Comparison of ENCODE assay signal across 16 cellular contexts in the genomic region with DNA sequence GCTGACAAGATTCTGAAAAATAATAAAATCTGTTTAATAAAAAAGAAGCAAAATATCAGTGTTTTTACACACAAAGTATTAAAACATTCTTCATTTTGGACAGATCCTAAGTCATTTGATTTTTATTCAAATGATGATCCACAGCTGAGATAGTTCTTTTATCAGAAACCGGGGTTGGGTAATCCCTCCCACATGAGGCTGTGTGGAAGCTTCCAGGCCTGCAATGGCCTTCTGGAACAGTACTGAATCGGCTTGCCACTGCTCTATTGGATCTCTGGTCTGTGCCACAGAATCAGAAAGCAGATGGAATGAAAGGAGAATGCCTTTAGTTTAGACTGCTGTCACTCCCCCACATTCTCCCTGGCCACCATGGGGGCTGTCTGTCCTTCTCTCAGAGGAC. TPM values are rescaled to one million over a fixed set of nuclear protein-coding genes. Genes with fewer than 3 reads are reported as not detected.
DNase-seq lines count a peak whose midpoint lies in the region; ATAC-seq and TF ChIP-seq lines count a peak whose summit lies in the region.
"Had no signal": no experiment of that assay in that cellular context is flagged by ENCODE, and none has a peak within 500 bp of the region (broad histone marks: within the 10 kb centered on the region; RNA-seq: fewer than 3 reads in every experiment).

No MANE protein-coding gene starts in this region.

- 56 to 57% methylated on average over 1 to 2 of the region's 2 CpGs for WGBS in gastroesophageal sphincter (ENCODE audit: low coverage in 1 of 2), 2 donors

- H3K27ac Mint-ChIP-seq in activated naive CD4-positive, alpha-beta T cell treated with anti-CD3 and anti-CD28 coated beads, Interleukin-2, amount 50 U/mL, for 72 hours = no peak overlapping the region

- H3K4me3 ChIP-seq in Karpas-422 (ENCODE audit: low read length) (peak overlapping the region; percentile 12), gastroesophageal sphincter (no peak overlapping the region)
- H3K4me3 ChIP-seq: SJCRH30 had no signal

- no peaks in the 10 kb centered on the region for H3K36me3 ChIP-seq in Karpas-422 (ENCODE audit: insufficient read depth, low read length)
- H3K36me3 ChIP-seq in gastroesophageal sphincter = no peaks in the 10 kb centered on the region
- H3K36me3 ChIP-seq: SJCRH30 had no signal

- TF ChIP-seq CTCF in gastroesophageal sphincter (IDR thresholded peaks at IDR 0.05) = no peak

- H2AFZ ChIP-seq in Karpas-422 (ENCODE audit: low read length) = no peak overlapping the region

- H3K9ac ChIP-seq in Karpas-422 (ENCODE audit: low read length) = peak overlapping the region; percentile 45

- DNase-seq in Ammon's horn (ENCODE audit: low spot score) = peak; percentile 23
- peak; percentile 66 for DNase-seq in Karpas-422
- peak; percentile 60 for DNase-seq in superior temporal gyrus (ENCODE audit: extremely low spot score)
- DNase-seq in NCI-H2227 (lab: John Stamatoyannopoulos, UW; ENCODE audit: unreplicated experiment) = no peak
- no peak for DNase-seq in activated naive CD4-positive, alpha-beta T cell treated with anti-CD3 and anti-CD28 coated beads, Interleukin-2, amount 50 U/mL, for 72 hours (ENCODE audit: low spot score in 2 of 2)
- DNase-seq: CD4-positive, CD25-positive, alpha-beta regulatory T cell; EL; NCI-H1092; NCI-H1436; NCI-H187 treated with DMSO at 0.1 percent for 48 hours; NCI-H226; NCI-H82; SJCRH30 had no signal

- no peak for TF ChIP-seq EP300 in gastroesophageal sphincter (IDR thresholded peaks at IDR 0.05)

- no peaks in the 10 kb centered on the region for H4K20me1 ChIP-seq in Karpas-422 (ENCODE audit: insufficient read depth, low read depth, low read length)

- H3K4me1 ChIP-seq in Karpas-422 (ENCODE audit: low read length) (peaks cover 78% of the 10 kb centered on the region), gastroesophageal sphincter (peaks cover 0 to 42% (median 9%) of the 10 kb centered on the region in 3 donors)
- H3K4me1 ChIP-seq: SJCRH30 had no signal

- peak; percentile 47 for ATAC-seq in gastroesophageal sphincter
- ATAC-seq in activated naive CD4-positive, alpha-beta T cell treated with anti-CD3 and anti-CD28 coated beads, Interleukin-2, amount 50 U/mL, for 72 hours = no peak
- ATAC-seq in GM18505 (IDR thresholded peaks at IDR 0.05; ENCODE audit: unreplicated experiment) = no peak

- no peaks in the 10 kb centered on the region for H3K36me3 Mint-ChIP-seq in activated naive CD4-positive, alpha-beta T cell treated with anti-CD3 and anti-CD28 coated beads, Interleukin-2, amount 50 U/mL, for 72 hours
- H3K36me3 Mint-ChIP-seq: CD4-positive, CD25-positive, alpha-beta regulatory T cell had no signal

- TF ChIP-seq POLR2A in gastroesophageal sphincter (IDR thresholded peaks at IDR 0.05) (no peak), GM18505 (IDR thresholded peaks at IDR 0.05; ENCODE audit: borderline replicate concordance, extremely low read depth, insufficient read depth, insufficient read length) (no peak)

- H3K27ac ChIP-seq in Karpas-422 (ENCODE audit: low read length) = peak overlapping the region; percentile 76
- peak overlapping the region in 2 of 4 donors; percentile 10 to 43 for H3K27ac ChIP-seq in gastroesophageal sphincter
- H3K27ac ChIP-seq: SJCRH30 had no signal

- H3K9me3 ChIP-seq in Karpas-422 (ENCODE audit: low read length) (no peaks in the 10 kb centered on the region), gastroesophageal sphincter (no peaks in the 10 kb centered on the region)
- H3K9me3 ChIP-seq: SJCRH30 had no signal

- H3K9me3 Mint-ChIP-seq in activated naive CD4-positive, alpha-beta T cell treated with anti-CD3 and anti-CD28 coated beads, Interleukin-2, amount 50 U/mL, for 72 hours = no peaks in the 10 kb centered on the region
- H3K9me3 Mint-ChIP-seq: CD4-positive, CD25-positive, alpha-beta regulatory T cell had no signal

- no peaks in the 10 kb centered on the region for H3K9me2 ChIP-seq in Karpas-422 (replicated peaks; ENCODE audit: insufficient read depth, low read length)

- peak overlapping the region; percentile 56 for H3K4me2 ChIP-seq in Karpas-422 (ENCODE audit: low read depth, low read length, poor library complexity, severe bottlenecking)

- H3K27me3 ChIP-seq in Karpas-422 (ENCODE audit: low read length) = no peaks in the 10 kb centered on the region
- H3K27me3 ChIP-seq in gastroesophageal sphincter = no peaks in the 10 kb centered on the region

- H3K79me2 ChIP-seq in Karpas-422 (ENCODE audit: low read length) = no peaks in the 10 kb centered on the region

RNA-seq across cellular contexts. Expression of gene C5orf58, which starts 6.1 kb away (rescaled TPM):
- total RNA-seq in Karpas-422 (2014; rRNA removed; shearing (Covaris generic); ENCODE audit: low replicate concordance) = 7.8 TPM in 1 of 2 replicates, not detected in the other
- not detected for total RNA-seq in gastroesophageal sphincter
- not detected for total RNA-seq in activated naive CD4-positive, alpha-beta T cell treated with anti-CD3 and anti-CD28 coated beads, Interleukin-2, amount 50 U/mL, for 72 hours
- total RNA-seq: A673; CD4-positive, CD25-positive, alpha-beta regulatory T cell; SJCRH30 had no signal

Comparison
In these comparisons a context has a peak if more than half of its experiments do, and no peak if none do; other contexts are left out.
1. DNase-seq: peak in Ammon's horn (single experiment), Karpas-422 (single experiment) and superior temporal gyrus (single experiment); none in NCI-H2227 (single experiment) and activated naive CD4-positive, alpha-beta T cell treated with anti-CD3 and anti-CD28 coated beads, Interleukin-2, amount 50 U/mL, for 72 hours (0 of 2).